In genomic region chr1:171434717-171435346, GRCh38 we compare ENCODE assay signal across 8 cellular contexts. TPM values are rescaled to one million over a fixed set of nuclear protein-coding genes. Genes with fewer than 3 reads are reported as not detected.
DNase-seq lines count a peak whose midpoint lies in the region; ATAC-seq, FAIRE-seq and TF ChIP-seq lines count a peak whose summit lies in the region.

No MANE protein-coding gene starts in this region.

- H3K4me1 ChIP-seq in pancreas: no peaks in the 10 kb centered on the region

- DNase-seq in GM04504 (ENCODE audit: low read depth) (peak; percentile 68), NOMO-1 treated with dmso at 0.1 percent for 144 hours (lab: John Stamatoyannopoulos, UW; ENCODE audit: unreplicated experiment) (peak; percentile 10), pancreas (no peak), T-helper 9 cell (no peak), dorsolateral prefrontal cortex (no peak), AG08396 (ENCODE audit: low spot score) (no peak)
- DNase-seq in central memory CD4-positive, alpha-beta T cell: peak; percentile 9
- DNase-seq in effector CD8-positive, alpha-beta T cell (lab: John Stamatoyannopoulos, UW): no peak

- intact Hi-C loops in pancreas (cut with DNase I): no loop called here
- intact Hi-C loops in dorsolateral prefrontal cortex (cut with DNase I): no loop called here

- no peaks in the 10 kb centered on the region for H3K36me3 ChIP-seq in pancreas

- TF ChIP-seq CTCF in pancreas (IDR thresholded peaks at IDR 0.05) (no peak), dorsolateral prefrontal cortex (IDR thresholded peaks at IDR 0.05 in 54 of 56, conservative IDR thresholded peaks at IDR 0.05 in 2 of 56; ENCODE audit: low read depth in 1 of 56, partially characterized antibody in 56 of 56) (no peak)

- H3K4me3 ChIP-seq in pancreas: no peak overlapping the region
- no peak overlapping the region for H3K4me3 ChIP-seq in dorsolateral prefrontal cortex

- ATAC-seq in pancreas: peak in 3 of 4 donors; percentile 18 to 63 (median 42)

- H3K27ac ChIP-seq in pancreas: peak overlapping the region in 2 of 4 donors; percentile 33 to 44
- H3K27ac ChIP-seq in dorsolateral prefrontal cortex: no peak overlapping the region

- no peaks in the 10 kb centered on the region for H3K9me3 ChIP-seq in pancreas

- no peak for FAIRE-seq in pancreas (lab: Jason Lieb, UNC)

- H3K27me3 ChIP-seq in pancreas (no peaks in the 10 kb centered on the region), dorsolateral prefrontal cortex (no peaks in the 10 kb centered on the region)

- 62 to 65% methylated on average over 8 to 9 of the region's 9 CpGs for WGBS in pancreas, 2 donors

RNA-seq across cellular contexts. Expression of gene PRRC2C, which starts 50.5 kb away (rescaled TPM):
- total RNA-seq in pancreas (10 to 100 TPM; 45.8 to 82.3 (median 48.4) TPM), dorsolateral prefrontal cortex (100 to 1,000 TPM; 127 to 198 (median 149) TPM)
- polyA plus RNA-seq in pancreas: 10 to 100 TPM; 22.4 to 59.1 TPM

Comparison
In these comparisons a context has a peak if more than half of its experiments do, and no peak if none do; other contexts are left out.
1. DNase-seq: peak in GM04504 (single experiment), NOMO-1 treated with dmso at 0.1 percent for 144 hours (single experiment) and central memory CD4-positive, alpha-beta T cell (single experiment); none in pancreas (0 of 6), effector CD8-positive, alpha-beta T cell (single experiment), T-helper 9 cell (single experiment), dorsolateral prefrontal cortex (0 of 10) and AG08396 (single experiment).